9 cellular contexts compared by ENCODE assay signal in genomic region chr6:140062042-140063041, GRCh38.
DNase-seq lines count a peak whose midpoint lies in the region; ATAC-seq and TF ChIP-seq lines count a peak whose summit lies in the region.
"Had no signal": no experiment of that assay in that cellular context is flagged by ENCODE, and none has a peak within 500 bp of the region (broad histone marks: within the 10 kb centered on the region; RNA-seq: fewer than 3 reads in every experiment).

No MANE protein-coding gene starts in this region.

- H3K27ac ChIP-seq in SJCRH30 (peak overlapping the region; percentile 52), gastrocnemius medialis (peak overlapping the region; percentile 56 to 62 (median 59))

- TF ChIP-seq CTCF in foreskin fibroblast (IDR thresholded peaks at IDR 0.05; ENCODE audit: low read depth, low read length) (no peak), gastrocnemius medialis (IDR thresholded peaks at IDR 0.05 in 4 of 5, conservative IDR thresholded peaks at IDR 0.05 in 1 of 5) (no peak)

- H3K27me3 ChIP-seq in SJCRH30 (no peaks in the 10 kb centered on the region), gastrocnemius medialis (no peaks in the 10 kb centered on the region)

- peak; percentile 98 for DNase-seq in ELR (ENCODE audit: low read depth)
- DNase-seq in SJCRH30: peak; percentile 17 to 44
- peak; percentile 90 to 93 for DNase-seq in foreskin fibroblast
- peak; percentile 25 to 43 for DNase-seq in gastrocnemius medialis
- DNase-seq in UCSD-AML1 (lab: John Stamatoyannopoulos, UW; ENCODE audit: unreplicated experiment): no peak
- no peak for DNase-seq in T-helper 1 cell
- no peak for DNase-seq in NCI-H146 (lab: John Stamatoyannopoulos, UW)
- no peak for DNase-seq in NCI-H2107 treated with DMSO at 0.1 percent for 48 hours (lab: John Stamatoyannopoulos, UW; ENCODE audit: unreplicated experiment)
- DNase-seq: T-helper 2 cell had no signal

- peak overlapping the region; percentile 6; the same call in 1 of the 2 replicates for H3K4me3 ChIP-seq in SJCRH30
- H3K4me3 ChIP-seq in foreskin fibroblast (ENCODE audit: low read depth in 1 of 2, low read length in 2 of 2): no peak overlapping the region
- no peak overlapping the region for H3K4me3 ChIP-seq in gastrocnemius medialis

- H3K4me1 ChIP-seq in SJCRH30 (peaks cover 24% of the 10 kb centered on the region), gastrocnemius medialis (peaks cover 7 to 11% of the 10 kb centered on the region in 2 donors)

- ATAC-seq in gastrocnemius medialis: peak; percentile 49 to 64

- H3K9me3 ChIP-seq in SJCRH30 (replicated peaks): no peaks in the 10 kb centered on the region
- no peaks in the 10 kb centered on the region for H3K9me3 ChIP-seq in gastrocnemius medialis

- intact Hi-C loops in gastrocnemius medialis (cut with DNase I; ENCODE audit: low total_unique reads): no loop called here

- no peak for TF ChIP-seq POLR2A in gastrocnemius medialis (IDR thresholded peaks at IDR 0.05)

- in situ Hi-C loops in gastrocnemius medialis (cut with MboI; ENCODE audit: low sequenced_read_pairs in 4 of 4): no loop called here

- no peaks in the 10 kb centered on the region for H3K36me3 ChIP-seq in SJCRH30
- H3K36me3 ChIP-seq in gastrocnemius medialis: no peaks in the 10 kb centered on the region

Comparison
In these comparisons a context has a peak if more than half of its experiments do, and no peak if none do; other contexts are left out.
1. DNase-seq: peak in ELR (single experiment), SJCRH30 (2 of 2), foreskin fibroblast (2 of 2) and gastrocnemius medialis (2 of 2); none in UCSD-AML1 (single experiment), T-helper 1 cell (0 of 5), NCI-H146 (single experiment) and NCI-H2107 treated with DMSO at 0.1 percent for 48 hours (single experiment).